In the genomic region with DNA sequence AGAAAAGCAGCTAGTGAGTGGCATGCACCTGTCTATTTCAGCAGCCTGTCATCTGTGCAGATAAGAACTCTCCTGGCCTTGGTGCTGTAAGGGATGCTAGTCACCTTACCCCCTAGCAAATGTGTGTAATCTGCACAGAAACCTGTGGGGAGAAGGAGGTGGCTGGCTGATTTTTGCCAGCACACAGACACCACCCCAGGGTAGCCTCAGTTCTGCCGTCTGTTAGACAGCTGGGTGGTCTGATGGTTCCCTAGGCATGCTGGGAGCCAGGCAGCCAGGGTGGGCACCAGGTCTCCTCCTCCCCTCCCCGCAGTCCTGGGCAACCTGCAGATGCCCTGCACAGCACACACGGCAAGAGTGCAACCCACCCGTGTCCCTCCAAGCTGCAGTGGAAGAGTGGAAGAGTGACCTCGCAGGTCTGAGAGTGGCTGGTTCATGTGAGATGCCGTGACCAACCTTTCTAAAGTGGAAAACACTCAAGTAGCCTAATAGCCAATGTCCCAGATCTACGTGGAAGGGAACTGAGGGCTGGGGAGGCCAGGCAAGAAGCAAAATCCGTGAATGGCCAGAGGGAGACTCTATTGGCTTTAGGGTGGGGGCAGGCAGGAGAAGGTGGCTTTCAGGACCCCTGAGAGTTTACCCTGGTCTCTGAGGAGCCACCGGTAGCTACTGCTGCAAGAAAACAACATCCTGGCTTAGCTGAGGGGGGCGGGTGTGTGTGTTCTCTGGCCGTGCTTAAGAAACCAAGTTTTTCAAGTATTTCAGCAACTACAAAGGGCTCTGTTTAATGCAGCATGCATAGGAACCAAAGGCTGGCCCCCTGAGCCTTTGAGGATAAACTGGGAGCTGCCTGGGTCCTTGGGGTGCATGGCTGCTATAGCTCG, we compare ENCODE assay signal across 18 cellular contexts. TPM values are rescaled to one million over a fixed set of nuclear protein-coding genes. Genes with fewer than 3 reads are reported as not detected.
"Had no signal": no experiment of that assay in that cellular context is flagged by ENCODE, and none has a peak within 500 bp of the region (broad histone marks: within the 10 kb centered on the region; RNA-seq: fewer than 3 reads in every experiment).

No MANE protein-coding gene starts in this region.

- ATAC-seq: naive thymus-derived CD4-positive, alpha-beta T cell had no signal

- H3K27me3 ChIP-seq: hepatocyte had no signal

- H3K36me3 ChIP-seq: thoracic aorta had no signal

- H3K4me3 Mint-ChIP-seq: activated B cell treated with CpG ODN at 0.5 μM for 24 hours; activated CD4-positive, alpha-beta T cell treated with anti-CD3 and anti-CD28 coated beads, Interleukin-2, amount 10 ng/mL, durations not matched to agents 7 days and 5 days; activated naive CD8-positive, alpha-beta T cell; dendritic cell treated with granulocyte-macrophage colony-stimulating factor and Interleukin-4, amounts not matched to agents 40 ng/mL and 50 ng/mL, for 4 days; naive thymus-derived CD4-positive, alpha-beta T cell; stimulated activated naive CD8-positive, alpha-beta T cell treated with anti-CD3 and anti-CD28 coated beads, Interleukin-15, Interleukin-2, amounts not matched to agents 100 ng/mL and 50 ng/mL, for 24 hours had no signal

- H3K27ac Mint-ChIP-seq: activated B cell treated with CpG ODN at 0.5 μM for 24 hours; activated CD4-positive, alpha-beta T cell treated with anti-CD3 and anti-CD28 coated beads, Interleukin-2, amount 10 ng/mL, durations not matched to agents 7 days and 5 days; activated naive CD8-positive, alpha-beta T cell; dendritic cell treated with granulocyte-macrophage colony-stimulating factor and Interleukin-4, amounts not matched to agents 40 ng/mL and 50 ng/mL, for 4 days; stimulated activated naive CD8-positive, alpha-beta T cell treated with anti-CD3 and anti-CD28 coated beads, Interleukin-15, Interleukin-2, amounts not matched to agents 100 ng/mL and 50 ng/mL, for 24 hours had no signal

- H3K27me3 Mint-ChIP-seq: activated CD4-positive, alpha-beta T cell treated with anti-CD3 and anti-CD28 coated beads, Interleukin-2, amount 10 ng/mL, durations not matched to agents 7 days and 5 days; activated naive CD8-positive, alpha-beta T cell; stimulated activated naive CD8-positive, alpha-beta T cell treated with anti-CD3 and anti-CD28 coated beads, Interleukin-15, Interleukin-2, amounts not matched to agents 100 ng/mL and 50 ng/mL, for 24 hours had no signal

- H3K4me1 Mint-ChIP-seq: activated B cell treated with CpG ODN at 0.5 μM for 24 hours had no signal

- H3K4me3 ChIP-seq: hepatocyte, thoracic aorta had no signal

- DNase-seq: activated B cell treated with CpG ODN at 0.5 μM for 24 hours; activated CD4-positive, alpha-beta T cell treated with anti-CD3 and anti-CD28 coated beads, Interleukin-2, amount 10 ng/mL, durations not matched to agents 7 days and 5 days; activated effector memory CD4-positive, alpha-beta T cell treated with Interleukin-2 at 50 U/mL for 16 hours; activated T-cell treated with anti-CD3 and anti-CD28 coated beads, Interleukin-2, amount 50 U/mL, for 1 hour; amygdala; cerebellar nuclear complex; erythroblast; naive thymus-derived CD4-positive, alpha-beta T cell; occipital lobe; stimulated activated CD4-positive, alpha-beta T cell treated with anti-CD3 and anti-CD28 coated beads, Interleukin-15, amount 100 ng/mL, for 24 hours; stimulated activated CD4-positive, alpha-beta T cell treated with anti-CD3 and anti-CD28 coated beads, Interleukin-4, amount 100 ng/mL, for 24 hours had no signal

- H3K27ac ChIP-seq: hepatocyte, thoracic aorta had no signal

- H3K9me3 ChIP-seq: thoracic aorta had no signal

- H3K36me3 Mint-ChIP-seq: activated naive CD8-positive, alpha-beta T cell; naive thymus-derived CD4-positive, alpha-beta T cell had no signal

- H3K9me3 Mint-ChIP-seq: activated B cell treated with CpG ODN at 0.5 μM for 24 hours; activated CD4-positive, alpha-beta T cell treated with anti-CD3 and anti-CD28 coated beads, Interleukin-2, amount 10 ng/mL, durations not matched to agents 7 days and 5 days; dendritic cell treated with granulocyte-macrophage colony-stimulating factor and Interleukin-4, amounts not matched to agents 40 ng/mL and 50 ng/mL, for 4 days; stimulated activated naive CD8-positive, alpha-beta T cell treated with anti-CD3 and anti-CD28 coated beads, Interleukin-15, Interleukin-2, amounts not matched to agents 100 ng/mL and 50 ng/mL, for 24 hours had no signal

RNA-seq across cellular contexts. Expression of a gene that starts 47.3 kb away (rescaled TPM):
- total RNA-seq: activated B cell treated with CpG ODN at 0.5 μM for 24 hours; activated CD4-positive, alpha-beta T cell treated with anti-CD3 and anti-CD28 coated beads, Interleukin-2, amount 10 ng/mL, durations not matched to agents 7 days and 5 days; hepatocyte; mononuclear cell; naive thymus-derived CD4-positive, alpha-beta T cell; occipital lobe; T-helper 1 cell treated with Interleukin-12 subunit alpha and Interleukin-12 subunit beta and Interleukin-4 antibody, amounts not matched to agents 30 ng/mL and 1 ng/mL, for 36 hours; thoracic aorta had no signal
- polyA plus RNA-seq: hepatocyte; naive thymus-derived CD4-positive, alpha-beta T cell had no signal
